Comparison of ENCODE assay signal across 9 cellular contexts in genomic region chr1:161962094-161962887, GRCh38.
A peak's percentile ranks its signal among the peaks of the same experiment; 100 is the strongest.
DNase-seq lines count a peak whose midpoint lies in the region; ATAC-seq and TF ChIP-seq lines count a peak whose summit lies in the region.
"Had no signal": no experiment of that assay in that cellular context is flagged by ENCODE, and none has a peak within 500 bp of the region (broad histone marks: within the 10 kb centered on the region; RNA-seq: fewer than 3 reads in every experiment).

No MANE protein-coding gene starts in this region.

- H3K4me3 ChIP-seq in gastroesophageal sphincter, result peak overlapping the region in 1 of 2 donors; percentile 31

- peaks cover 0 to 37% of the 10 kb centered on the region in 2 donors for H3K36me3 ChIP-seq in gastroesophageal sphincter

- intact Hi-C loops in activated CD4-positive, alpha-beta memory T cell treated with anti-CD3 and anti-CD28 coated beads for 36 hours (cut with micrococcal nuclease), result loop anchor here (1.0 to 2.0 kb wide), 4 partner anchors 28 to 170 kb away; no protein-coding TSS in a partner anchor

- H3K36me3 Mint-ChIP-seq in activated CD8-positive, alpha-beta memory T cell treated with anti-CD3 and anti-CD28 coated beads, Interleukin-2, amount 10 ng/mL, durations not matched to agents 7 days and 5 days, result peaks cover 15% of the 10 kb centered on the region
- peaks cover 36% of the 10 kb centered on the region for H3K36me3 Mint-ChIP-seq in activated CD4-positive, alpha-beta memory T cell treated with anti-CD3 and anti-CD28 coated beads for 36 hours

- H3K9me3 Mint-ChIP-seq in activated CD8-positive, alpha-beta memory T cell treated with anti-CD3 and anti-CD28 coated beads, Interleukin-2, amount 10 ng/mL, durations not matched to agents 7 days and 5 days (ENCODE audit: low read depth), result no peaks in the 10 kb centered on the region
- no peaks in the 10 kb centered on the region for H3K9me3 Mint-ChIP-seq in activated CD4-positive, alpha-beta memory T cell treated with anti-CD3 and anti-CD28 coated beads for 36 hours

- no peaks in the 10 kb centered on the region for H3K27me3 ChIP-seq in gastroesophageal sphincter

- DNase-seq in activated CD8-positive, alpha-beta memory T cell treated with anti-CD3 and anti-CD28 coated beads, Interleukin-2, amount 10 ng/mL, durations not matched to agents 7 days and 5 days, result no peak
- no peak for DNase-seq in activated CD8-positive, alpha-beta memory T cell treated with anti-CD3 and anti-CD28 coated beads, Interleukin-2, amount 50 U/mL, for 48 hours
- peak; percentile 67 for DNase-seq in activated CD4-positive, alpha-beta memory T cell treated with anti-CD3 and anti-CD28 coated beads for 36 hours
- DNase-seq in stimulated activated CD4-positive, alpha-beta T cell treated with anti-CD3 and anti-CD28 coated beads, Interleukin-2, amount 100 ng/mL, for 24 hours, result peak; percentile 33 to 56
- no peak for DNase-seq in activated effector memory CD4-positive, alpha-beta T cell treated with anti-CD3 and anti-CD28 coated beads, Interleukin-2, amount 50 U/mL, for 16 hours
- no peak for DNase-seq in HuH-7.5 (ENCODE audit: low spot score)

- ATAC-seq in activated CD8-positive, alpha-beta memory T cell treated with anti-CD3 and anti-CD28 coated beads, Interleukin-2, amount 10 ng/mL, durations not matched to agents 7 days and 5 days, result peak; percentile 64
- ATAC-seq in HG03108 (IDR thresholded peaks at IDR 0.05; ENCODE audit: unreplicated experiment), result peak; percentile 89
- ATAC-seq in gastroesophageal sphincter, result peak; percentile 64

- WGBS in gastroesophageal sphincter (ENCODE audit: low coverage in 1 of 2), 2 donors, result 28 to 37% methylated on average over 8 of the region's 8 CpGs

- H3K27ac ChIP-seq in gastroesophageal sphincter, result peak overlapping the region; percentile 50 to 66 (median 60)
- H3K27ac ChIP-seq: C4-2B had no signal

- no peaks in the 10 kb centered on the region for H3K27me3 Mint-ChIP-seq in activated CD8-positive, alpha-beta memory T cell treated with anti-CD3 and anti-CD28 coated beads, Interleukin-2, amount 10 ng/mL, durations not matched to agents 7 days and 5 days
- no peaks in the 10 kb centered on the region for H3K27me3 Mint-ChIP-seq in activated CD4-positive, alpha-beta memory T cell treated with anti-CD3 and anti-CD28 coated beads for 36 hours

- peaks cover 17% of the 10 kb centered on the region for H3K4me1 Mint-ChIP-seq in activated CD8-positive, alpha-beta memory T cell treated with anti-CD3 and anti-CD28 coated beads, Interleukin-2, amount 10 ng/mL, durations not matched to agents 7 days and 5 days
- H3K4me1 Mint-ChIP-seq in activated CD4-positive, alpha-beta memory T cell treated with anti-CD3 and anti-CD28 coated beads for 36 hours (ENCODE audit: low read depth), result peaks cover 52% of the 10 kb centered on the region

- TF ChIP-seq EP300 in gastroesophageal sphincter (IDR thresholded peaks at IDR 0.05), result no peak

- no peaks in the 10 kb centered on the region for H3K9me3 ChIP-seq in gastroesophageal sphincter

- CTCF ChIA-PET in activated CD8-positive, alpha-beta memory T cell treated with anti-CD3 and anti-CD28 coated beads, Interleukin-2, amount 10 ng/mL, durations not matched to agents 7 days and 5 days (lab: Charles Lee), result interaction anchor here (1.1 to 1.3 kb wide), 2 partner anchors 9 to 17 kb away, joined by 3 to 4 read pairs; no protein-coding TSS in a partner anchor
- CTCF ChIA-PET in activated CD4-positive, alpha-beta memory T cell treated with anti-CD3 and anti-CD28 coated beads for 36 hours (lab: Charles Lee), result interaction anchor here (1.0 kb wide), 1 partner anchor 170 kb away, joined by 7 read pairs; no protein-coding TSS in a partner anchor

- peak overlapping the region; percentile 71 for H3K4me3 Mint-ChIP-seq in activated CD8-positive, alpha-beta memory T cell treated with anti-CD3 and anti-CD28 coated beads, Interleukin-2, amount 10 ng/mL, durations not matched to agents 7 days and 5 days
- peak overlapping the region; percentile 73 for H3K4me3 Mint-ChIP-seq in activated CD4-positive, alpha-beta memory T cell treated with anti-CD3 and anti-CD28 coated beads for 36 hours

- H3K27ac Mint-ChIP-seq in activated CD8-positive, alpha-beta memory T cell treated with anti-CD3 and anti-CD28 coated beads, Interleukin-2, amount 10 ng/mL, durations not matched to agents 7 days and 5 days, result peak overlapping the region; percentile 25
- H3K27ac Mint-ChIP-seq in activated CD4-positive, alpha-beta memory T cell treated with anti-CD3 and anti-CD28 coated beads for 36 hours, result peak overlapping the region; percentile 90

- no peak for TF ChIP-seq POLR2A in gastroesophageal sphincter (IDR thresholded peaks at IDR 0.05)

- peaks cover 0 to 9% (median 2%) of the 10 kb centered on the region in 3 donors for H3K4me1 ChIP-seq in gastroesophageal sphincter

- TF ChIP-seq CTCF in gastroesophageal sphincter (IDR thresholded peaks at IDR 0.05), result no peak

- POLR2A ChIA-PET in activated CD4-positive, alpha-beta memory T cell treated with anti-CD3 and anti-CD28 coated beads for 36 hours (lab: Charles Lee), result no interaction called here

Comparison
In these comparisons a context has a peak if more than half of its experiments do, and no peak if none do; other contexts are left out.
1. DNase-seq: peak in activated CD4-positive, alpha-beta memory T cell treated with anti-CD3 and anti-CD28 coated beads for 36 hours (single experiment) and stimulated activated CD4-positive, alpha-beta T cell treated with anti-CD3 and anti-CD28 coated beads, Interleukin-2, amount 100 ng/mL, for 24 hours (2 of 2); none in activated CD8-positive, alpha-beta memory T cell treated with anti-CD3 and anti-CD28 coated beads, Interleukin-2, amount 10 ng/mL, durations not matched to agents 7 days and 5 days (single experiment), activated CD8-positive, alpha-beta memory T cell treated with anti-CD3 and anti-CD28 coated beads, Interleukin-2, amount 50 U/mL, for 48 hours (single experiment), activated effector memory CD4-positive, alpha-beta T cell treated with anti-CD3 and anti-CD28 coated beads, Interleukin-2, amount 50 U/mL, for 16 hours (single experiment) and HuH-7.5 (single experiment).
2. Peak in every context shown above with its lines, with median percentiles within 50 percentile points of each other: ATAC-seq.